Comparison of ENCODE assay signal across 2 cellular contexts in the genomic region with DNA sequence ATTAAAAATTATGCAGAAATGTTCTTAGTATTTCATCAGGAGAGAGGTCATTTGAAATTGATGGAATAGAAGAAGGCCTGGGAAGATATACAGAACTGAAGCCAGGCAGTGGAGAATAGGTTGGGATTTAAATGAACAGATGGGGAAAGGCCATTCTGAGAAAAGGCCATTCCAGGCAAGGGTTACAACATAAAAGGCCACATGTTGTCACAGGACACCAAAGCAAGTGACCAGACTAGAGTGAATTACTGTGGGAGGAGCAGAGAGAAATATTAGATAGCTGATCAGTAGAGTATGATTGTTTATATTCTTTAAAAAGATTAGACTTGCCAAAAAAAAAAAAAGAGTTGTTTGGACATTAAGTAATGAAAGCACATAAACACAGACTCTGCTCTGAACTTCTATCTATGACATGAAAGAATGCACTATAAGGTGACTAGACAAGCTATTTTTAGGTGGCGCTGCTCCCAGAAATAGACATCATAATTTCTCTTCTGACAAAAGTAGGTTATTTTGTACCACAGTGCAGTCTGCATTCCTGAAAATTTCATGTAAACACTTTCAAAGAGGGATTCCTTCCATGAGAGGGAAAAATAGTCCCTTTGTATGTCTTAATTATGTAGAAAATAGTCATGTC.
TF ChIP-seq lines count a peak whose summit lies in the region.

No MANE protein-coding gene starts in this region.

TF ChIP-seq in SK-N-SH treated with all-trans-retinoic acid at 6 μM for 48 hours, 23 proteins besides CTCF, POLR2A, EP300 and RAD21 (continued from another document):
- TF ChIP-seq ISL1 (CRISPR knock-in tag; IDR thresholded peaks at IDR 0.05) (no peak), BACH2 (CRISPR knock-in tag; IDR thresholded peaks at IDR 0.05; ENCODE audit: borderline replicate concordance) (no peak), ESRRG (CRISPR knock-in tag; IDR thresholded peaks at IDR 0.05) (no peak), ZNF8 (CRISPR knock-in tag; IDR thresholded peaks at IDR 0.05) (no peak), TCF4 (CRISPR knock-in tag; IDR thresholded peaks at IDR 0.05; ENCODE audit: borderline replicate concordance) (no peak), ZC3H10 (CRISPR knock-in tag; IDR thresholded peaks at IDR 0.05) (no peak), SNAI2 (CRISPR knock-in tag; IDR thresholded peaks at IDR 0.05) (no peak), ZFP3 (CRISPR knock-in tag; IDR thresholded peaks at IDR 0.05) (no peak), ARNTL (CRISPR knock-in tag; IDR thresholded peaks at IDR 0.05; ENCODE audit: borderline replicate concordance, low read depth) (no peak)

TF ChIP-seq in SK-N-SH, 30 proteins besides CTCF, POLR2A, EP300 and RAD21 (continued from another document):
- TF ChIP-seq, protein P1, sequence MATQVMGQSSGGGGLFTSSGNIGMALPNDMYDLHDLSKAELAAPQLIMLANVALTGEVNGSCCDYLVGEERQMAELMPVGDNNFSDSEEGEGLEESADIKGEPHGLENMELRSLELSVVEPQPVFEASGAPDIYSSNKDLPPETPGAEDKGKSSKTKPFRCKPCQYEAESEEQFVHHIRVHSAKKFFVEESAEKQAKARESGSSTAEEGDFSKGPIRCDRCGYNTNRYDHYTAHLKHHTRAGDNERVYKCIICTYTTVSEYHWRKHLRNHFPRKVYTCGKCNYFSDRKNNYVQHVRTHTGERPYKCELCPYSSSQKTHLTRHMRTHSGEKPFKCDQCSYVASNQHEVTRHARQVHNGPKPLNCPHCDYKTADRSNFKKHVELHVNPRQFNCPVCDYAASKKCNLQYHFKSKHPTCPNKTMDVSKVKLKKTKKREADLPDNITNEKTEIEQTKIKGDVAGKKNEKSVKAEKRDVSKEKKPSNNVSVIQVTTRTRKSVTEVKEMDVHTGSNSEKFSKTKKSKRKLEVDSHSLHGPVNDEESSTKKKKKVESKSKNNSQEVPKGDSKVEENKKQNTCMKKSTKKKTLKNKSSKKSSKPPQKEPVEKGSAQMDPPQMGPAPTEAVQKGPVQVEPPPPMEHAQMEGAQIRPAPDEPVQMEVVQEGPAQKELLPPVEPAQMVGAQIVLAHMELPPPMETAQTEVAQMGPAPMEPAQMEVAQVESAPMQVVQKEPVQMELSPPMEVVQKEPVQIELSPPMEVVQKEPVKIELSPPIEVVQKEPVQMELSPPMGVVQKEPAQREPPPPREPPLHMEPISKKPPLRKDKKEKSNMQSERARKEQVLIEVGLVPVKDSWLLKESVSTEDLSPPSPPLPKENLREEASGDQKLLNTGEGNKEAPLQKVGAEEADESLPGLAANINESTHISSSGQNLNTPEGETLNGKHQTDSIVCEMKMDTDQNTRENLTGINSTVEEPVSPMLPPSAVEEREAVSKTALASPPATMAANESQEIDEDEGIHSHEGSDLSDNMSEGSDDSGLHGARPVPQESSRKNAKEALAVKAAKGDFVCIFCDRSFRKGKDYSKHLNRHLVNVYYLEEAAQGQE (IDR thresholded peaks at IDR 0.05; ENCODE audit: low read depth, low read length): no peak
- no peak for TF ChIP-seq FOXJ3 (CRISPR knock-in tag; IDR thresholded peaks at IDR 0.05)
- TF ChIP-seq FOSL2 (IDR thresholded peaks at IDR 0.05; ENCODE audit: borderline replicate concordance, low read depth): no peak
- TF ChIP-seq, protein P2, sequence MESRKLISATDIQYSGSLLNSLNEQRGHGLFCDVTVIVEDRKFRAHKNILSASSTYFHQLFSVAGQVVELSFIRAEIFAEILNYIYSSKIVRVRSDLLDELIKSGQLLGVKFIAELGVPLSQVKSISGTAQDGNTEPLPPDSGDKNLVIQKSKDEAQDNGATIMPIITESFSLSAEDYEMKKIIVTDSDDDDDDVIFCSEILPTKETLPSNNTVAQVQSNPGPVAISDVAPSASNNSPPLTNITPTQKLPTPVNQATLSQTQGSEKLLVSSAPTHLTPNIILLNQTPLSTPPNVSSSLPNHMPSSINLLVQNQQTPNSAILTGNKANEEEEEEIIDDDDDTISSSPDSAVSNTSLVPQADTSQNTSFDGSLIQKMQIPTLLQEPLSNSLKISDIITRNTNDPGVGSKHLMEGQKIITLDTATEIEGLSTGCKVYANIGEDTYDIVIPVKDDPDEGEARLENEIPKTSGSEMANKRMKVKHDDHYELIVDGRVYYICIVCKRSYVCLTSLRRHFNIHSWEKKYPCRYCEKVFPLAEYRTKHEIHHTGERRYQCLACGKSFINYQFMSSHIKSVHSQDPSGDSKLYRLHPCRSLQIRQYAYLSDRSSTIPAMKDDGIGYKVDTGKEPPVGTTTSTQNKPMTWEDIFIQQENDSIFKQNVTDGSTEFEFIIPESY (IDR thresholded peaks at IDR 0.05; ENCODE audit: borderline replicate concordance, low read depth): no peak
- no peak for TF ChIP-seq RXRA (IDR thresholded peaks at IDR 0.05; ENCODE audit: borderline replicate concordance, low read depth)
- no peak for TF ChIP-seq NRF1 (IDR thresholded peaks at IDR 0.05; ENCODE audit: low read depth, low read length)
- TF ChIP-seq YY1 (IDR thresholded peaks at IDR 0.05; ENCODE audit: low read depth): no peak
